In the genomic region with DNA sequence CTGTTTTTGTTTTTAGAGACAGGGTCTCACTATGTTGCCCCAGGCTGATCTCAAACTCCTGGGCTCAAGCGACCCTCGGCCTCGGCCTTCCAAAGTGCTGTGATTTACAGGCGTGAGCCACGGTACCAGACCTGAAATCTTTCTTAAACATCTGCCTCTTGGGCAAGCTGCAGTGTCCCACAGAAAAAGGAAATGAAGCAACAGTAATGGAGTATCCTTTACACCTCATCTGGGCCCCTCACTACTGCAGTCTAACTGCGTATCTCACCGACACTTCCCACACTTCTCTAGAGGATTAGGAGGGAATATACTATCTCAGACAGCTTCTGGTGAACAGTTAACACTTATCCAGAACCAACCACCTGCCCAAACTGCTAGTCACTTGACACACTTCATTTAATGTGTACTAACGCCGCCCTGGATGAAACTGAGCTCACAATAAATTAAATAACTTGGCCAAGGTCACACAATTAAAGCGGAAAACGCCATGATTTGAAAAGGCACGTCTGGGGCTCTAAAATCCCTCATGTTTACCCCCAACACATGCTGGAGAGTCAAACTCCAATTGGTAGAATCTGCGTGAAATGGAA, we compare ENCODE assay signal across 8 cellular contexts. TPM values are rescaled to one million over a fixed set of nuclear protein-coding genes. Genes with fewer than 3 reads are reported as not detected.
A peak's percentile ranks its signal among the peaks of the same experiment; 100 is the strongest.
DNase-seq lines count a peak whose midpoint lies in the region; ATAC-seq, FAIRE-seq and TF ChIP-seq lines count a peak whose summit lies in the region.

No MANE protein-coding gene starts in this region.

- peak overlapping the region; percentile 98 for H3K27ac Mint-ChIP-seq in activated naive CD8-positive, alpha-beta T cell treated with anti-CD3 and anti-CD28 coated beads for 36 hours

- H3K4me1 ChIP-seq in kidney (ENCODE audit: control insufficient read depth in 1 of 2, insufficient read depth in 1 of 2, low read depth in 1 of 2, low read length in 2 of 2) (peaks cover 6 to 8% of the 10 kb centered on the region in 2 donors), thyroid gland (peaks cover 3 to 17% of the 10 kb centered on the region in 2 donors)

- no peak for TF ChIP-seq POLR2A in thyroid gland (IDR thresholded peaks at IDR 0.05)

- ATAC-seq in HG03108 (IDR thresholded peaks at IDR 0.05; ENCODE audit: unreplicated experiment): no peak
- no peak for ATAC-seq in HG03457 (IDR thresholded peaks at IDR 0.05; ENCODE audit: unreplicated experiment)

- H3K36me3 ChIP-seq in MG63 (peaks cover 3% of the 10 kb centered on the region), kidney (ENCODE audit: control insufficient read depth in 1 of 2, insufficient read depth in 2 of 2, low read length in 2 of 2) (no peaks in the 10 kb centered on the region), thyroid gland (no peaks in the 10 kb centered on the region)

- H3K9ac ChIP-seq in kidney (ENCODE audit: low read length in 2 of 2): peak overlapping the region; percentile 90 to 97

- TF ChIP-seq CTCF in kidney (IDR thresholded peaks at IDR 0.05; ENCODE audit: borderline replicate concordance, extremely low read depth, insufficient read depth): no peak
- TF ChIP-seq CTCF in thyroid gland (IDR thresholded peaks at IDR 0.05): no peak

- WGBS in thyroid gland, 2 donors: 21 to 27% methylated on average over 13 of the region's 13 CpGs

- DNase-seq in DMS79 (lab: John Stamatoyannopoulos, UW) (peak; percentile 11), MG63 (no peak), kidney (no peak), thyroid gland (no peak), UCSD-AML1 (lab: John Stamatoyannopoulos, UW; ENCODE audit: unreplicated experiment) (no peak)
- DNase-seq in activated naive CD8-positive, alpha-beta T cell treated with anti-CD3 and anti-CD28 coated beads for 36 hours: no peak

- no peaks in the 10 kb centered on the region for H3K9me3 Mint-ChIP-seq in activated naive CD8-positive, alpha-beta T cell treated with anti-CD3 and anti-CD28 coated beads for 36 hours

- H3K36me3 Mint-ChIP-seq in activated naive CD8-positive, alpha-beta T cell treated with anti-CD3 and anti-CD28 coated beads for 36 hours: peaks cover 6% of the 10 kb centered on the region

- H3K9me3 ChIP-seq in MG63 (no peaks in the 10 kb centered on the region), kidney (ENCODE audit: control insufficient read depth in 1 of 2, low read length in 2 of 2) (no peaks in the 10 kb centered on the region), thyroid gland (no peaks in the 10 kb centered on the region)

- peak overlapping the region; percentile 80 for H3K4me3 Mint-ChIP-seq in activated naive CD8-positive, alpha-beta T cell treated with anti-CD3 and anti-CD28 coated beads for 36 hours

- no peak for FAIRE-seq in kidney (lab: Jason Lieb, UNC)

- H3K4me3 ChIP-seq in MG63: peak overlapping the region; percentile 98
- peak overlapping the region; percentile 92 for H3K4me3 ChIP-seq in kidney (ENCODE audit: low read length in 2 of 2)
- peak overlapping the region; percentile 59 to 94 (median 77) for H3K4me3 ChIP-seq in thyroid gland (replicated peaks in 1 of 3)

- intact Hi-C loops in kidney (cut with DNase I) (no loop called here), thyroid gland (cut with DNase I) (loop anchor here (10.0 kb wide), 1 partner anchor 265 kb away; no protein-coding TSS in a partner anchor)

- H3K4me1 Mint-ChIP-seq in activated naive CD8-positive, alpha-beta T cell treated with anti-CD3 and anti-CD28 coated beads for 36 hours: peaks cover 36% of the 10 kb centered on the region

- H3K27me3 ChIP-seq in MG63: no peaks in the 10 kb centered on the region
- H3K27me3 ChIP-seq in thyroid gland: no peaks in the 10 kb centered on the region

- no peaks in the 10 kb centered on the region for H3K27me3 Mint-ChIP-seq in activated naive CD8-positive, alpha-beta T cell treated with anti-CD3 and anti-CD28 coated beads for 36 hours

- peak overlapping the region in 1 of 2 donors; percentile 98 for H3K27ac ChIP-seq in kidney (ENCODE audit: low read depth in 2 of 2, low read length in 2 of 2)
- peak overlapping the region in 1 of 3 donors; percentile 98 for H3K27ac ChIP-seq in thyroid gland

RNA-seq across cellular contexts. Expression of a gene that starts 1.0 kb away (rescaled TPM):
- 149 and 254 TPM in 2 replicates for total RNA-seq in MG63 (2014; rRNA removed; shearing (Covaris generic); ENCODE audit: low replicate concordance)
- total RNA-seq in activated naive CD8-positive, alpha-beta T cell treated with anti-CD3 and anti-CD28 coated beads for 36 hours: 100 to 1,000 TPM; 107 to 110 TPM
- total RNA-seq in kidney (90.2 TPM), thyroid gland (100 to 1,000 TPM in 3 of 4 donors, 10 to 100 TPM in 1; 98.7 to 129 (median 119) TPM)
- polyA plus RNA-seq in kidney (ENCODE audit: insufficient read depth, low read depth, low replicate concordance): 321 TPM
